24 cellular contexts compared by ENCODE assay signal in genomic region chr12:113612076-113612728, GRCh38.
"Had no signal": no experiment of that assay in that cellular context is flagged by ENCODE, and none has a peak within 500 bp of the region (broad histone marks: within the 10 kb centered on the region; RNA-seq: fewer than 3 reads in every experiment).

No MANE protein-coding gene starts in this region.

- H3K36me3 ChIP-seq: adrenal gland, breast epithelium, WERI-Rb-1 had no signal

- H3K36me3 Mint-ChIP-seq: activated naive CD8-positive, alpha-beta T cell treated with anti-CD3 and anti-CD28 coated beads, Interleukin-2, amount 10 ng/mL, durations not matched to agents 7 days and 5 days had no signal

- H3K4me2 ChIP-seq: PC-9 had no signal

- DNase-seq: activated CD4-positive, alpha-beta T cell treated with anti-CD3 and anti-CD28 coated beads for 4 hours; activated CD8-positive, alpha-beta memory T cell treated with anti-CD3 and anti-CD28 coated beads, Interleukin-2, amount 50 U/mL, for 4 hours; activated CD8-positive, alpha-beta T cell treated with anti-CD3 and anti-CD28 coated beads for 36 hours; activated naive CD4-positive, alpha-beta T cell treated with anti-CD3 and anti-CD28 coated beads, Interleukin-2, amount 50 U/mL, for 16 hours; activated naive CD8-positive, alpha-beta T cell treated with anti-CD3 and anti-CD28 coated beads, Interleukin-2, amount 10 ng/mL, durations not matched to agents 7 days and 5 days; adrenal gland; aorta; central memory CD4-positive, alpha-beta T cell; Karpas-422; NCI-H146; NCI-H187 treated with DMSO at 0.1 percent for 48 hours; NCI-H2081 treated with DMSO at 0.1 percent for 48 hours; NCI-H2171; NCI-H345; NCI-H510A; NCI-H526 treated with DMSO at 0.1 percent for 48 hours; NCI-H82; NK-92 treated with Interleukin-12 subunit alpha and Interleukin-12 subunit beta, amount 100 ng/mL, for 24 hours; PC-9; T-helper 1 cell; WERI-Rb-1 had no signal

- ATAC-seq: activated CD4-positive, CD25-positive, alpha-beta regulatory T cell treated with anti-CD3 and anti-CD28 coated beads, Interleukin-2, amount 50 U/mL, for 24 hours; activated CD8-positive, alpha-beta T cell treated with anti-CD3 and anti-CD28 coated beads for 36 hours had no signal

- H3K27ac ChIP-seq: adrenal gland, breast epithelium, PC-9, SK-N-MC, WERI-Rb-1 had no signal

- H3K4me1 Mint-ChIP-seq: activated naive CD8-positive, alpha-beta T cell treated with anti-CD3 and anti-CD28 coated beads, Interleukin-2, amount 10 ng/mL, durations not matched to agents 7 days and 5 days had no signal

- H3K4me3 ChIP-seq: adrenal gland, breast epithelium, PC-9, SK-N-MC had no signal

- H3K27ac Mint-ChIP-seq: activated CD8-positive, alpha-beta T cell treated with anti-CD3 and anti-CD28 coated beads for 36 hours; activated naive CD8-positive, alpha-beta T cell treated with anti-CD3 and anti-CD28 coated beads, Interleukin-2, amount 10 ng/mL, durations not matched to agents 7 days and 5 days had no signal

- H2AFZ ChIP-seq: PC-9 had no signal

- H3K9me3 ChIP-seq: adrenal gland had no signal

- H3K4me1 ChIP-seq: adrenal gland, breast epithelium had no signal

- H3K4me3 Mint-ChIP-seq: activated CD8-positive, alpha-beta T cell treated with anti-CD3 and anti-CD28 coated beads for 36 hours; activated naive CD8-positive, alpha-beta T cell treated with anti-CD3 and anti-CD28 coated beads, Interleukin-2, amount 10 ng/mL, durations not matched to agents 7 days and 5 days had no signal
